Comparison of ENCODE assay signal across 1 cellular context in genomic region chr6:139271056-139271455, GRCh38.
TF ChIP-seq lines count a peak whose summit lies in the region.

No MANE protein-coding gene starts in this region.

TF ChIP-seq in GM12878, 131 proteins besides CTCF, POLR2A, EP300 and RAD21 (continued from another document):
- TF ChIP-seq SKIL (IDR thresholded peaks at IDR 0.05; ENCODE audit: low read depth, poor library complexity, severe bottlenecking), result no peak
- TF ChIP-seq MEF2B (IDR thresholded peaks at IDR 0.05; ENCODE audit: partially characterized antibody, poor library complexity, severe bottlenecking), result peak; percentile 71
- TF ChIP-seq ATF3 (IDR thresholded peaks at IDR 0.05; ENCODE audit: borderline replicate concordance, extremely low read depth, low read depth, low read length), result no peak
- TF ChIP-seq USF1 (IDR thresholded peaks at IDR 0.05; ENCODE audit: borderline replicate concordance, extremely low read length, insufficient read depth, low read depth, low read length), result no peak
- no peak for TF ChIP-seq CBX3 (IDR thresholded peaks at IDR 0.05; ENCODE audit: borderline replicate concordance, low read depth)
- no peak for TF ChIP-seq REST (IDR thresholded peaks at IDR 0.05; ENCODE audit: low read depth, low read length)
- peak; percentile 25; the same call in 1 of the 2 replicates for TF ChIP-seq MTA2 (IDR thresholded peaks at IDR 0.05; ENCODE audit: low read depth)
- no peak for TF ChIP-seq TARDBP (IDR thresholded peaks at IDR 0.05; ENCODE audit: borderline replicate concordance)
- no peak for TF ChIP-seq USF2 (IDR thresholded peaks at IDR 0.05; ENCODE audit: borderline replicate concordance, low read depth, low read length)
- TF ChIP-seq SMARCA5 (IDR thresholded peaks at IDR 0.05), result no peak
- TF ChIP-seq STAT1 (conservative IDR thresholded peaks at IDR 0.05), result no peak
- no peak for TF ChIP-seq EGR1 (IDR thresholded peaks at IDR 0.05; ENCODE audit: borderline replicate concordance in 1 of 2, low read depth in 2 of 2, low read length in 2 of 2)
- no peak for TF ChIP-seq PRDM15 (CRISPR knock-in tag; IDR thresholded peaks at IDR 0.05)
- TF ChIP-seq CHD4 (IDR thresholded peaks at IDR 0.05), result no peak
- peak; percentile 32; the same call in 1 of the 2 replicates for TF ChIP-seq DPF2 (IDR thresholded peaks at IDR 0.05)
- TF ChIP-seq E2F8 (IDR thresholded peaks at IDR 0.05; ENCODE audit: low read depth, partially characterized antibody), result no peak
- no peak for TF ChIP-seq CREM (IDR thresholded peaks at IDR 0.05; ENCODE audit: low read depth)
- no peak for TF ChIP-seq NR2F1 (conservative IDR thresholded peaks at IDR 0.05)
- TF ChIP-seq WRNIP1 (IDR thresholded peaks at IDR 0.05; ENCODE audit: borderline replicate concordance, low read depth, low read length), result no peak
- TF ChIP-seq YY1 (IDR thresholded peaks at IDR 0.05; ENCODE audit: low read depth, low read length), result no peak
- no peak for TF ChIP-seq STAT3 (IDR thresholded peaks at IDR 0.05; ENCODE audit: low read depth, low read length)
- TF ChIP-seq RELB (IDR thresholded peaks at IDR 0.05; ENCODE audit: low read depth), result peak; percentile 76; the same call in 1 of the 2 replicates
- no peak for TF ChIP-seq SIN3A (IDR thresholded peaks at IDR 0.05; ENCODE audit: low read depth, low read length)
- no peak for TF ChIP-seq IRF5 (IDR thresholded peaks at IDR 0.05; ENCODE audit: borderline replicate concordance)
- peak; percentile 39; the same call in 1 of the 2 replicates for TF ChIP-seq ATF2 (IDR thresholded peaks at IDR 0.05; ENCODE audit: low read length)
- no peak for TF ChIP-seq BCL11A (IDR thresholded peaks at IDR 0.05; ENCODE audit: low read depth, low read length)
- TF ChIP-seq BCL3 (IDR thresholded peaks at IDR 0.05; ENCODE audit: borderline replicate concordance, insufficient read depth, low read depth, low read length, poor library complexity, severe bottlenecking), result no peak
- TF ChIP-seq SREBF1 (IDR thresholded peaks at IDR 0.05; ENCODE audit: low read length), result no peak
